13 cellular contexts compared by ENCODE assay signal in genomic region chr18:57772387-57772799, GRCh38. TPM values are rescaled to one million over a fixed set of nuclear protein-coding genes. Genes with fewer than 3 reads are reported as not detected.
DNase-seq lines count a peak whose midpoint lies in the region; ATAC-seq and TF ChIP-seq lines count a peak whose summit lies in the region.
"Had no signal": no experiment of that assay in that cellular context is flagged by ENCODE, and none has a peak within 500 bp of the region (broad histone marks: within the 10 kb centered on the region; RNA-seq: fewer than 3 reads in every experiment).

No MANE protein-coding gene starts in this region.

- H3K4me1 ChIP-seq in breast epithelium (peaks cover 2 to 12% of the 10 kb centered on the region in 2 donors), endodermal cell (ENCODE audit: control insufficient read depth, insufficient read depth, low read length) (no peaks in the 10 kb centered on the region), upper lobe of right lung (peaks cover 42% of the 10 kb centered on the region)

- intact Hi-C loops in breast epithelium (cut with DNase I; ENCODE audit: low total_unique reads) (no loop called here), MCF 10A (cut with micrococcal nuclease) (no loop called here), upper lobe of right lung (cut with DNase I) (no loop called here)

- H3K4me1 Mint-ChIP-seq in MCF 10A (ENCODE audit: insufficient read depth, unreplicated experiment) (peaks cover 25% of the 10 kb centered on the region), endodermal cell (peaks cover 43% of the 10 kb centered on the region), mesothelial cell of epicardium (peaks cover 51% of the 10 kb centered on the region)

- H3K4me3 ChIP-seq in breast epithelium (no peak overlapping the region), endodermal cell (ENCODE audit: low read length) (no peak overlapping the region), upper lobe of right lung (no peak overlapping the region)
- H3K4me3 ChIP-seq: upper lobe of left lung had no signal

- H3K9me3 Mint-ChIP-seq in MCF 10A (ENCODE audit: unreplicated experiment) (no peaks in the 10 kb centered on the region), endodermal cell (no peaks in the 10 kb centered on the region), mesothelial cell of epicardium (no peaks in the 10 kb centered on the region)

- DNase-seq in breast epithelium (ENCODE audit: low spot score in 2 of 2) (peak in 1 of 2 donors; percentile 58), MCF 10A (ENCODE audit: unreplicated experiment) (no peak), endodermal cell (peak; percentile 54), mesothelial cell of epicardium (ENCODE audit: low spot score in 2 of 2, unreplicated experiment in 2 of 2) (no peak), upper lobe of right lung (no peak), NCI-H446 treated with DMSO at 0.1 percent for 48 hours (lab: John Stamatoyannopoulos, UW) (no peak), NCI-H187 treated with DMSO at 0.1 percent for 48 hours (lab: John Stamatoyannopoulos, UW) (no peak)
- DNase-seq: activated CD4-positive, CD25-positive, alpha-beta regulatory T cell; foreskin melanocyte; NCI-H2081; SW 1271 had no signal

- H3K27me3 Mint-ChIP-seq in MCF 10A (ENCODE audit: insufficient read depth, unreplicated experiment) (no peaks in the 10 kb centered on the region), endodermal cell (ENCODE audit: insufficient read depth) (no peaks in the 10 kb centered on the region), mesothelial cell of epicardium (ENCODE audit: low read depth) (no peaks in the 10 kb centered on the region)

- H3K27ac ChIP-seq in breast epithelium, result peak overlapping the region; percentile 60 to 79
- no peak overlapping the region for H3K27ac ChIP-seq in endodermal cell (ENCODE audit: low read depth, low read length)
- H3K27ac ChIP-seq in upper lobe of right lung, result no peak overlapping the region

- CTCF ChIA-PET in MCF 10A (lab: Yijun Ruan, JAX), result interaction anchor here (1.2 to 1.5 kb wide), 3 partner anchors 8 to 141 kb away, joined by 4 to 8 read pairs (median 6); no protein-coding TSS in a partner anchor

- TF ChIP-seq POLR2A in breast epithelium (IDR thresholded peaks at IDR 0.05), result no peak

- H3K27me3 ChIP-seq in breast epithelium, result no peaks in the 10 kb centered on the region
- H3K27me3 ChIP-seq in endodermal cell (ENCODE audit: control insufficient read depth, insufficient read depth, low read length, poor library complexity, severe bottlenecking), result no peaks in the 10 kb centered on the region
- no peaks in the 10 kb centered on the region for H3K27me3 ChIP-seq in upper lobe of right lung
- H3K27me3 ChIP-seq: upper lobe of left lung had no signal

- no peaks in the 10 kb centered on the region for H3K9me3 ChIP-seq in breast epithelium
- no peaks in the 10 kb centered on the region for H3K9me3 ChIP-seq in endodermal cell (ENCODE audit: control insufficient read depth, low read length)
- H3K9me3 ChIP-seq in upper lobe of right lung, result no peaks in the 10 kb centered on the region
- H3K9me3 ChIP-seq: upper lobe of left lung had no signal

- H3K4me3 Mint-ChIP-seq in MCF 10A (ENCODE audit: unreplicated experiment) (no peak overlapping the region), endodermal cell (no peak overlapping the region), mesothelial cell of epicardium (no peak overlapping the region)

- peak; percentile 44 for ATAC-seq in upper lobe of right lung
- ATAC-seq in GM19452 (IDR thresholded peaks at IDR 0.05; ENCODE audit: unreplicated experiment), result no peak

- WGBS in endodermal cell (ENCODE audit: insufficient coverage in 1 of 2, insufficient read length in 1 of 2), 2 experiments, result 87 to 96% methylated on average over 8 to 9 of the region's 9 CpGs

- H3K9ac ChIP-seq in endodermal cell (ENCODE audit: extremely low read depth, low read length, poor library complexity, severe bottlenecking), result no peak overlapping the region

- H3K36me3 ChIP-seq in breast epithelium (no peaks in the 10 kb centered on the region), endodermal cell (ENCODE audit: control insufficient read depth, insufficient read depth, low read length) (no peaks in the 10 kb centered on the region), upper lobe of right lung (no peaks in the 10 kb centered on the region)
- H3K36me3 ChIP-seq: upper lobe of left lung had no signal

- no peak overlapping the region for H3K27ac Mint-ChIP-seq in MCF 10A (ENCODE audit: low read depth, unreplicated experiment)
- peak overlapping the region; percentile 12 for H3K27ac Mint-ChIP-seq in endodermal cell
- peak overlapping the region; percentile 90 for H3K27ac Mint-ChIP-seq in mesothelial cell of epicardium

- no TSS peak for BruUV-seq in MCF 10A (replicated peaks; lab: Mats Ljungman, UMichigan)

- H3K36me3 Mint-ChIP-seq in MCF 10A (ENCODE audit: insufficient read depth, unreplicated experiment) (no peaks in the 10 kb centered on the region), endodermal cell (ENCODE audit: low read depth) (no peaks in the 10 kb centered on the region), mesothelial cell of epicardium (no peaks in the 10 kb centered on the region)

- TF ChIP-seq CTCF in breast epithelium (IDR thresholded peaks at IDR 0.05) (no peak), MCF 10A (IDR thresholded peaks at IDR 0.05; ENCODE audit: unreplicated experiment) (no peak), endodermal cell (conservative IDR thresholded peaks at IDR 0.05) (no peak), mesothelial cell of epicardium (IDR thresholded peaks at IDR 0.05; ENCODE audit: unreplicated experiment) (no peak), upper lobe of right lung (IDR thresholded peaks at IDR 0.05) (no peak)

- POLR2A ChIA-PET in MCF 10A (lab: Yijun Ruan, JAX), result interaction anchor here (0.6 to 2.7 kb wide), 6 partner anchors 12 to 462 kb away, joined by 3 to 15 read pairs (median 6); no protein-coding TSS in a partner anchor

RNA-seq across cellular contexts. Expression of gene ATP8B1, which starts 30.7 kb away (rescaled TPM):
- total RNA-seq in breast epithelium (10 to 100 TPM in 2 of 3 donors, 1 to 10 TPM in 1; 5.1 to 45.1 (median 41.3) TPM), MCF 10A (2022) (1.4 and 1.8 TPM in 2 replicates), endodermal cell (10 to 100 TPM in 1 of 2 donors, 1 to 10 TPM in 1; 1.7 to 13.5 TPM), mesothelial cell of epicardium (14.0 to 18.5 TPM (median 14.1 TPM) in 3 replicates), upper lobe of right lung (30.7 TPM)
- polyA plus RNA-seq in endodermal cell (2013, experiment 1 of 2), result 0.32 TPM
- 0.37 TPM for polyA plus RNA-seq in endodermal cell (2013, experiment 2 of 2)

Comparison
In these comparisons a context has a peak if more than half of its experiments do, and no peak if none do; other contexts are left out.
1. H3K27ac ChIP-seq: peak in breast epithelium (2 of 2); none in endodermal cell (single experiment) and upper lobe of right lung (single experiment).